10 cellular contexts compared by ENCODE assay signal in genomic region chr1:10074855-10075418, GRCh38. TPM values are rescaled to one million over a fixed set of nuclear protein-coding genes. Genes with fewer than 3 reads are reported as not detected.
DNase-seq lines count a peak whose midpoint lies in the region; ATAC-seq and TF ChIP-seq lines count a peak whose summit lies in the region.
"Had no signal": no experiment of that assay in that cellular context is flagged by ENCODE, and none has a peak within 500 bp of the region (broad histone marks: within the 10 kb centered on the region; RNA-seq: fewer than 3 reads in every experiment).

No MANE protein-coding gene starts in this region.

- no peaks in the 10 kb centered on the region for H3K9me3 ChIP-seq in RWPE2 (ENCODE audit: severe bottlenecking)
- H3K9me3 ChIP-seq in osteoblast (ENCODE audit: low read depth, low read length) = no peaks in the 10 kb centered on the region
- no peaks in the 10 kb centered on the region for H3K9me3 ChIP-seq in stomach
- H3K9me3 ChIP-seq: heart right ventricle had no signal

- no peak for TF ChIP-seq EP300 in stomach (IDR thresholded peaks at IDR 0.05)

- H2AFZ ChIP-seq in ACC112 (ENCODE audit: low read length, unreplicated experiment) = no peak overlapping the region
- H2AFZ ChIP-seq in osteoblast (ENCODE audit: low read length) = no peak overlapping the region

- intact Hi-C loops in stomach (cut with DNase I; ENCODE audit: low total_unique reads) = no loop called here

- no peak for ATAC-seq in RWPE2 (ENCODE audit: low read depth)

- TF ChIP-seq POLR2A in stomach (IDR thresholded peaks at IDR 0.05) = no peak

- peak overlapping the region; percentile 57 for H3K4me2 ChIP-seq in osteoblast (ENCODE audit: insufficient read depth, low read length)

- TF ChIP-seq CTCF in RWPE2 (IDR thresholded peaks at IDR 0.05; ENCODE audit: poor library complexity, severe bottlenecking) = no peak
- no peak for TF ChIP-seq CTCF in osteoblast (IDR thresholded peaks at IDR 0.05; ENCODE audit: extremely low read depth, low read depth, low read length)
- TF ChIP-seq CTCF in stomach (IDR thresholded peaks at IDR 0.05) = no peak

- no peak for DNase-seq in RWPE2 (ENCODE audit: low spot score)
- DNase-seq in epithelial cell of prostate (ENCODE audit: low read depth, low spot score) = no peak
- no peak for DNase-seq in osteoblast (ENCODE audit: insufficient read length, low spot score, missing footprints)
- no peak for DNase-seq in HuH-7.5 (ENCODE audit: low spot score)
- DNase-seq in mesenteric fat pad (ENCODE audit: low spot score) = no peak
- no peak for DNase-seq in stomach
- no peak for DNase-seq in A172 (ENCODE audit: low spot score)
- DNase-seq: heart right ventricle, NCI-H187 treated with DMSO at 0.1 percent for 48 hours had no signal

- H3K4me3 ChIP-seq in ACC112 (ENCODE audit: low read depth, low read length) = peak overlapping the region; percentile 1; the same call in 1 of the 2 replicates
- H3K4me3 ChIP-seq in RWPE2 (ENCODE audit: severe bottlenecking) = no peak overlapping the region
- H3K4me3 ChIP-seq in osteoblast (ENCODE audit: insufficient read depth, low read length) = no peak overlapping the region
- H3K4me3 ChIP-seq in stomach = no peak overlapping the region
- H3K4me3 ChIP-seq: heart right ventricle had no signal

- H3K36me3 ChIP-seq in ACC112 (ENCODE audit: insufficient read depth, low read length) (no peaks in the 10 kb centered on the region), RWPE2 (ENCODE audit: low read depth) (no peaks in the 10 kb centered on the region), osteoblast (ENCODE audit: insufficient read depth, low read length) (no peaks in the 10 kb centered on the region), stomach (peaks cover 0 to 41% (median 19%) of the 10 kb centered on the region in 4 donors)

- peaks cover 3% of the 10 kb centered on the region for H3K79me2 ChIP-seq in ACC112 (ENCODE audit: control insufficient read depth, insufficient read depth, low read length, unreplicated experiment)
- peaks cover 32% of the 10 kb centered on the region for H3K79me2 ChIP-seq in osteoblast (ENCODE audit: insufficient read depth, low read length)

- H3K27ac ChIP-seq in ACC112 (ENCODE audit: low read depth, low read length) (peak overlapping the region; percentile 60), RWPE2 (ENCODE audit: poor library complexity, severe bottlenecking) (peak overlapping the region; percentile 80), epithelial cell of prostate (peak overlapping the region; percentile 63), osteoblast (ENCODE audit: low read depth, low read length) (peak overlapping the region; percentile 82), stomach (peak overlapping the region in 2 of 5 donors; percentile 49 to 55)

- WGBS in stomach, 5 donors = 65 to 76% (median 71%) methylated on average over 3 of the region's 3 CpGs

- peaks cover 15% of the 10 kb centered on the region for H3K4me1 ChIP-seq in ACC112 (ENCODE audit: control insufficient read depth, insufficient read depth, low read length, unreplicated experiment)
- peaks cover 11% of the 10 kb centered on the region for H3K4me1 ChIP-seq in RWPE2 (ENCODE audit: insufficient read depth, poor library complexity, severe bottlenecking)
- H3K4me1 ChIP-seq in osteoblast (ENCODE audit: insufficient read depth, low read length) = peaks cover 22% of the 10 kb centered on the region
- peaks cover 0 to 27% (median 13%) of the 10 kb centered on the region in 4 donors for H3K4me1 ChIP-seq in stomach

- peaks cover 16% of the 10 kb centered on the region for H4K20me1 ChIP-seq in osteoblast (ENCODE audit: insufficient read depth, low read length)

- H3K27me3 ChIP-seq in ACC112 (ENCODE audit: insufficient read depth, low read length) = no peaks in the 10 kb centered on the region
- H3K27me3 ChIP-seq in RWPE2 (ENCODE audit: insufficient read depth, poor library complexity, severe bottlenecking) = no peaks in the 10 kb centered on the region
- H3K27me3 ChIP-seq in osteoblast (ENCODE audit: insufficient read depth, low read length) = no peaks in the 10 kb centered on the region
- H3K27me3 ChIP-seq in stomach = no peaks in the 10 kb centered on the region
- H3K27me3 ChIP-seq: heart right ventricle had no signal

RNA-seq across cellular contexts. Expression of gene UBE4B, which starts 42.2 kb away (rescaled TPM):
- total RNA-seq in osteoblast (73.1 and 76.6 TPM in 2 replicates), mesenteric fat pad (39.8 TPM), stomach (10 to 100 TPM; 37.1 to 82.9 (median 42.6) TPM)
- 10 to 100 TPM; 13.3 to 17.1 (median 15.6) TPM for polyA plus RNA-seq in stomach
- 22.2 and 23.5 TPM in 2 replicates for total RNA-seq in A172 (2014; rRNA removed; shearing (Covaris generic))
